ENCODE assay signal across 19 cellular contexts in the genomic region with DNA sequence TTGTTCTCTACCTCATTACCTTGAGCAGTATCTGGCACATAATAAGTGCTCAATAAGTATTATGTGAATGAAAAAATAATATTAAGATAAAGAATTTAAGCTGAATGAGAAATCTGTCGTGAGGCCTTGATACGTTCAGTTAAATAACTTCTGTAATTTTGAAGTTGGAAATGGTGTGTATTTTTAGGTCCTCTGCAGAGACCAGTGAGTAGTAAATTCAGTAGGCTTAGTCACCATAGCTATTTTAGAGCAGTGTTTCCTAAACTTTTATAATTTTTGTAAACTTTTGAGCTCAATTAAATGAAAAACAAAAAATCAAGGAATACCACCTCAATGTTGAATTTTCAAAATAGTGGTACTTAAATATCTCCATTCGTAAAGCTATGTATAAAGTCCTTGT.
"Had no signal": no experiment of that assay in that cellular context is flagged by ENCODE, and none has a peak within 500 bp of the region (broad histone marks: within the 10 kb centered on the region; RNA-seq: fewer than 3 reads in every experiment).

No MANE protein-coding gene starts in this region.

- H3K4me3 Mint-ChIP-seq: endodermal cell, neural crest cell, type B pancreatic cell had no signal

- ATAC-seq: foreskin keratinocyte; left colon; naive thymus-derived CD4-positive, alpha-beta T cell; right cardiac atrium; stimulated activated naive CD8-positive, alpha-beta T cell treated with anti-CD3 and anti-CD28 coated beads, Interleukin-15, Interleukin-2, amounts not matched to agents 100 U/mL and 50 U/mL, for 24 hours had no signal

- DNase-seq: effector CD4-positive, alpha-beta T cell; endodermal cell; erythroblast; foreskin keratinocyte; head of caudate nucleus; hippocampal formation; left colon; mammary epithelial cell; naive thymus-derived CD4-positive, alpha-beta T cell; posterior cingulate gyrus; right cardiac atrium; stimulated activated CD4-positive, alpha-beta T cell treated with anti-CD3 and anti-CD28 coated beads, Interleukin-2, amount 100 ng/mL, for 48 hours; stimulated activated naive CD8-positive, alpha-beta T cell treated with anti-CD3 and anti-CD28 coated beads, Interleukin-15, Interleukin-2, amounts not matched to agents 100 U/mL and 50 U/mL, for 24 hours; thyroid gland had no signal

- H3K4me1 Mint-ChIP-seq: endodermal cell had no signal

- H3K4me3 ChIP-seq: coronary artery, smooth muscle cell, suprapubic skin, thyroid gland had no signal

- H3K27ac Mint-ChIP-seq: endodermal cell, type B pancreatic cell had no signal

- H3K27me3 ChIP-seq: foreskin keratinocyte, suprapubic skin, thyroid gland had no signal

- H3K36me3 ChIP-seq: suprapubic skin, thyroid gland had no signal

- H3K9me3 ChIP-seq: suprapubic skin, thyroid gland had no signal

- H3K27ac ChIP-seq: coronary artery, foreskin keratinocyte, suprapubic skin, thyroid gland had no signal

- H3K27me3 Mint-ChIP-seq: naive thymus-derived CD4-positive, alpha-beta T cell; type B pancreatic cell had no signal
